In the genomic region with DNA sequence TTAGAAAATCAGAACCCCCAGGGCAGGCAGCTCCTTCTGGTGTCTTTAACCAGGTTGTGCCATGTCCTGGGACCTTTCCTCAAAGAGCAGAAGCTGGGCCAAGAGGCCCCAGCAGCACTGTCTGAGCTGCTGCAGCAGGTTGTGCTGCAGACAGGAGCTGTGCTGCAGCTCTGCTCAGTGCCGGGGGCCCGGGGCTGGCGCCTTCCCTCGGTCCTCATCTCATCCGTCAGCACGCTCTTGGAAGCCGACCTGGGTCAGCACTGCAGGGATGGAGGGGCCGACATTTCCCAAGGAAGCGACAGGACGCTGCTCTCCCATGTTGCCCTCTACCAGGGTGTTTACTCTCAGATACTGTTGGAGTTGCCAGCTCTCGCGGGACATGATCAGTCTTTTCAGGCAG, we compare ENCODE assay signal across 11 cellular contexts.
"Had no signal": no experiment of that assay in that cellular context is flagged by ENCODE, and none has a peak within 500 bp of the region (broad histone marks: within the 10 kb centered on the region; RNA-seq: fewer than 3 reads in every experiment).

No MANE protein-coding gene starts in this region.

- ATAC-seq: GM23338, HCT116 had no signal

- H3K4me1 ChIP-seq: HAP-1 had no signal

- H2AFZ ChIP-seq: GM23248, GM23338 had no signal

- DNase-seq: GM23248, GOT3, H7, H9, HCEC 1CT, HFFc6 had no signal

- H3K27ac ChIP-seq: GM23248 had no signal

- H3K4me3 ChIP-seq: GM23248, GM23338, HAP-1 had no signal

- H3K4me2 ChIP-seq: GM23338 had no signal

- H3K9ac ChIP-seq: GM23248 had no signal

- FAIRE-seq: H1, H54 had no signal

- H3K9me3 ChIP-seq: HAP-1 had no signal
